1 cellular context compared by ENCODE assay signal in the genomic region with DNA sequence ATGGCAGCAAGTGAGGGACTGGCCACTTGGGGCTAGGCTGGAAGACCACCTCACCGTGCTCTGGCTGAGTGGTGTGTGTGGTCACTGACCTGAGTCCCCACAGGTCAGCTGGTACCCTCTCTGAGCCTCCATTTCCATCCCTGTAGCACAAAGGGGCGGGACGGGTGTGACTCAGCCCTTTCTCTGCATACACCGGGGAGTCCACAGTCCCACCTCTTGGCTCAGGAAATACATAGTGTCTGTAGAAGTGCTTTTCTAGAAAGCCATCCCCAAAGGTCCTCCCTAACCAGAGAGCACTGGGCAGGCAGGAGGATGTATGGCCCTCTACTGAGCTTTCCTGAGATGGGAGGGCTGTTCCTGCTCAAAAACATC.
TF ChIP-seq lines count a peak whose summit lies in the region.

No MANE protein-coding gene starts in this region.

TF ChIP-seq in HCT116, 20 proteins besides CTCF, POLR2A, EP300 and RAD21 (continued from another document):
- TF ChIP-seq, protein P1, sequence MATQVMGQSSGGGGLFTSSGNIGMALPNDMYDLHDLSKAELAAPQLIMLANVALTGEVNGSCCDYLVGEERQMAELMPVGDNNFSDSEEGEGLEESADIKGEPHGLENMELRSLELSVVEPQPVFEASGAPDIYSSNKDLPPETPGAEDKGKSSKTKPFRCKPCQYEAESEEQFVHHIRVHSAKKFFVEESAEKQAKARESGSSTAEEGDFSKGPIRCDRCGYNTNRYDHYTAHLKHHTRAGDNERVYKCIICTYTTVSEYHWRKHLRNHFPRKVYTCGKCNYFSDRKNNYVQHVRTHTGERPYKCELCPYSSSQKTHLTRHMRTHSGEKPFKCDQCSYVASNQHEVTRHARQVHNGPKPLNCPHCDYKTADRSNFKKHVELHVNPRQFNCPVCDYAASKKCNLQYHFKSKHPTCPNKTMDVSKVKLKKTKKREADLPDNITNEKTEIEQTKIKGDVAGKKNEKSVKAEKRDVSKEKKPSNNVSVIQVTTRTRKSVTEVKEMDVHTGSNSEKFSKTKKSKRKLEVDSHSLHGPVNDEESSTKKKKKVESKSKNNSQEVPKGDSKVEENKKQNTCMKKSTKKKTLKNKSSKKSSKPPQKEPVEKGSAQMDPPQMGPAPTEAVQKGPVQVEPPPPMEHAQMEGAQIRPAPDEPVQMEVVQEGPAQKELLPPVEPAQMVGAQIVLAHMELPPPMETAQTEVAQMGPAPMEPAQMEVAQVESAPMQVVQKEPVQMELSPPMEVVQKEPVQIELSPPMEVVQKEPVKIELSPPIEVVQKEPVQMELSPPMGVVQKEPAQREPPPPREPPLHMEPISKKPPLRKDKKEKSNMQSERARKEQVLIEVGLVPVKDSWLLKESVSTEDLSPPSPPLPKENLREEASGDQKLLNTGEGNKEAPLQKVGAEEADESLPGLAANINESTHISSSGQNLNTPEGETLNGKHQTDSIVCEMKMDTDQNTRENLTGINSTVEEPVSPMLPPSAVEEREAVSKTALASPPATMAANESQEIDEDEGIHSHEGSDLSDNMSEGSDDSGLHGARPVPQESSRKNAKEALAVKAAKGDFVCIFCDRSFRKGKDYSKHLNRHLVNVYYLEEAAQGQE (IDR thresholded peaks at IDR 0.05; ENCODE audit: low read depth), result no peak
- TF ChIP-seq EGR1 (IDR thresholded peaks at IDR 0.05; ENCODE audit: low read depth) (no peak), JUND (IDR thresholded peaks at IDR 0.05) (no peak)
